ENCODE assay signal across 21 cellular contexts in the genomic region with DNA sequence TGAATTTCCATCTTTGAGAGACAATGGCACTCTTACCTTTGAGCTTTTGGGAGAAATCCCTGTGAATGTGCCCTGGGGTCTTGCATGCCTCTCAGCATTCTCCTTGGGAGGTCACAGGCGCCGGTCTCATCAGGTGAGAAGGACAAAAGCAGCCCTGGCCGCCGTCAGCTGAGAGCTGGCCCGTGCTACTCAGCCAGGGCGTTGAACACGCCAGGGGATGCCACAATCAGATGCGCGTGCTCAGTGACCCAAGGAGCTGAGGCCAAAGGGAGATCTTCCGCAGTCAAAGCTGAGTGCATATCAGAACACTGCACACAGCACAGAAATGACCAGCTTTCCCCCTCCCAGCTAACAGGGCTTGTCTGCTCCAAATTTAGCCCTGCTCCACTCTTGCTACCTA.
DNase-seq lines count a peak whose midpoint lies in the region; ATAC-seq, FAIRE-seq and TF ChIP-seq lines count a peak whose summit lies in the region.
"Had no signal": no experiment of that assay in that cellular context is flagged by ENCODE, and none has a peak within 500 bp of the region (broad histone marks: within the 10 kb centered on the region; RNA-seq: fewer than 3 reads in every experiment).

No MANE protein-coding gene starts in this region.

- no peak overlapping the region for H4K91ac ChIP-seq in H1 (replicated peaks; ENCODE audit: insufficient read length, low read length)

- POLR2A ChIA-PET in H1 (lab: Charles Lee; ENCODE audit: partially characterized antibody): no interaction called here

- no peak overlapping the region for H4K8ac ChIP-seq in H1 (ENCODE audit: extremely low read depth, insufficient read depth, low read length)

- H4K5ac ChIP-seq in H1 (ENCODE audit: insufficient read length, low read depth, low read length): no peak overlapping the region

- H3K14ac ChIP-seq in H1 (ENCODE audit: insufficient read length): no peak overlapping the region

- no peak for TF ChIP-seq RAD21 in H1 (IDR thresholded peaks at IDR 0.05 in 1 of 2, conservative IDR thresholded peaks at IDR 0.05 in 1 of 2; ENCODE audit: low read depth in 2 of 2, low read length in 2 of 2)

- no peaks in the 10 kb centered on the region for H3K27me3 ChIP-seq in H1 (replicated peaks in 1 of 4; ENCODE audit: control insufficient read depth in 3 of 4, extremely low read depth in 1 of 4, insufficient read depth in 3 of 4, low read length in 3 of 4)
- H3K27me3 ChIP-seq in tibial artery: no peaks in the 10 kb centered on the region
- H3K27me3 ChIP-seq: BLaER1 had no signal

- H2BK5ac ChIP-seq in H1 (ENCODE audit: low read depth, low read length): no peak overlapping the region

- H2BK20ac ChIP-seq in H1 (ENCODE audit: low read length): no peak overlapping the region

- no peaks in the 10 kb centered on the region for H3K79me2 ChIP-seq in H1 (ENCODE audit: control insufficient read depth in 1 of 2, insufficient read depth in 2 of 2, low read length in 2 of 2)

- 0 out of 2 replicates have a peak overlapping the region, but pooled peaks have one; percentile 22 for H2AFZ ChIP-seq in H1 (ENCODE audit: low read length)

- H3K27ac Mint-ChIP-seq in stimulated activated effector memory CD8-positive, alpha-beta T cell treated with anti-CD3 and anti-CD28 coated beads, Interleukin-12 subunit alpha, Interleukin-12 subunit beta, amount 100 ng/mL, for 72 hours: no peak overlapping the region
- H3K27ac Mint-ChIP-seq: B cell; CD4-positive, CD25-positive, alpha-beta regulatory T cell; CD8-positive, alpha-beta T cell; H9 had no signal

- no peaks in the 10 kb centered on the region for H3K9me3 Mint-ChIP-seq in stimulated activated effector memory CD8-positive, alpha-beta T cell treated with anti-CD3 and anti-CD28 coated beads, Interleukin-12 subunit alpha, Interleukin-12 subunit beta, amount 100 ng/mL, for 72 hours
- H3K9me3 Mint-ChIP-seq: CD4-positive, CD25-positive, alpha-beta regulatory T cell; CD8-positive, alpha-beta T cell; H9 had no signal

- H3K4me3 ChIP-seq in H1 (ENCODE audit: extremely low read depth in 1 of 4, insufficient read depth in 2 of 4, low read depth in 3 of 4, low read length in 4 of 4): no peak overlapping the region
- H3K4me3 ChIP-seq in tibial artery: no peak overlapping the region
- H3K4me3 ChIP-seq: BLaER1 had no signal

- H3K4me2 ChIP-seq in H1 (ENCODE audit: insufficient read depth in 1 of 2, low read depth in 2 of 2, low read length in 2 of 2): no peak overlapping the region
- H3K4me2 ChIP-seq: BLaER1 had no signal

- TF ChIP-seq CTCF in H1 (IDR thresholded peaks at IDR 0.05; ENCODE audit: control extremely low read depth in 1 of 3, insufficient read depth in 1 of 3, low read depth in 1 of 3, low read length in 3 of 3) (no peak), tibial artery (IDR thresholded peaks at IDR 0.05) (no peak)

- H2BK12ac ChIP-seq in H1 (ENCODE audit: low read depth, low read length): no peak overlapping the region

- no peaks in the 10 kb centered on the region for H3K4me1 Mint-ChIP-seq in stimulated activated effector memory CD8-positive, alpha-beta T cell treated with anti-CD3 and anti-CD28 coated beads, Interleukin-12 subunit alpha, Interleukin-12 subunit beta, amount 100 ng/mL, for 72 hours
- H3K4me1 Mint-ChIP-seq: B cell; CD4-positive, CD25-positive, alpha-beta regulatory T cell had no signal

- DNase-seq in NCI-H146 (lab: John Stamatoyannopoulos, UW) (peak; percentile 15), NCI-H146 treated with DMSO at 0.1 percent for 48 hours (lab: John Stamatoyannopoulos, UW; ENCODE audit: unreplicated experiment) (no peak), H1 (ENCODE audit: low read depth in 1 of 2, low spot score in 2 of 2) (no peak), tibial artery (no peak), pons (ENCODE audit: low spot score) (no peak)
- DNase-seq in stimulated activated effector memory CD8-positive, alpha-beta T cell treated with anti-CD3 and anti-CD28 coated beads, Interleukin-12 subunit alpha, Interleukin-12 subunit beta, amount 100 ng/mL, for 72 hours (ENCODE audit: low spot score in 2 of 2): no peak
- DNase-seq: Caco-2; CD4-positive, CD25-positive, alpha-beta regulatory T cell; CD8-positive, alpha-beta T cell; DMS153; DND-41; H9 had no signal

- no peaks in the 10 kb centered on the region for H3K36me3 Mint-ChIP-seq in stimulated activated effector memory CD8-positive, alpha-beta T cell treated with anti-CD3 and anti-CD28 coated beads, Interleukin-12 subunit alpha, Interleukin-12 subunit beta, amount 100 ng/mL, for 72 hours
- H3K36me3 Mint-ChIP-seq: CD4-positive, CD25-positive, alpha-beta regulatory T cell; CD8-positive, alpha-beta T cell had no signal

- H3K56ac ChIP-seq in H1 (replicated peaks; ENCODE audit: insufficient read length, low read depth, low read length): no peak overlapping the region

- no peak overlapping the region for H3K4me3 Mint-ChIP-seq in stimulated activated effector memory CD8-positive, alpha-beta T cell treated with anti-CD3 and anti-CD28 coated beads, Interleukin-12 subunit alpha, Interleukin-12 subunit beta, amount 100 ng/mL, for 72 hours
- H3K4me3 Mint-ChIP-seq: B cell; CD4-positive, CD25-positive, alpha-beta regulatory T cell; CD8-positive, alpha-beta T cell; H9 had no signal

- 98% methylated on average over 10 of the region's 10 CpGs; no CpG with 5 or more reads in 1 of the 2 experiments for WGBS in H1 (ENCODE audit: extremely low coverage in 1 of 2, insufficient coverage in 1 of 2, insufficient read length in 1 of 2, insufficient replicate concordance in 2 of 2, low coverage in 1 of 2, low lambda C conversion rate in 2 of 2, missing lambda C conversion rate in 1 of 2), 2 experiments

- TF ChIP-seq POLR2A in H1 (IDR thresholded peaks at IDR 0.05; ENCODE audit: control extremely low read depth in 1 of 2, low read depth in 2 of 2, low read length in 2 of 2): no peak

- no peak overlapping the region for H3K27ac ChIP-seq in H1 (ENCODE audit: low read depth, low read length)
- H3K27ac ChIP-seq in tibial artery: no peak overlapping the region
- H3K27ac ChIP-seq: 22Rv1, BLaER1, C4-2B had no signal

- H3K4ac ChIP-seq in H1 (replicated peaks; ENCODE audit: insufficient read length, low read depth, low read length): no peak overlapping the region

- H3K23ac ChIP-seq in H1 (ENCODE audit: insufficient read length): no peak overlapping the region

- no peaks in the 10 kb centered on the region for H3K36me3 ChIP-seq in H1 (ENCODE audit: control insufficient read depth in 2 of 4, insufficient read depth in 4 of 4, low read length in 3 of 4)
- H3K36me3 ChIP-seq in tibial artery: no peaks in the 10 kb centered on the region
- H3K36me3 ChIP-seq: BLaER1 had no signal

- FAIRE-seq in H1 (lab: Jason Lieb, UNC): no peak
- FAIRE-seq: A204.1, G401.6, GM12892 had no signal

- no peaks in the 10 kb centered on the region for H3K79me1 ChIP-seq in H1 (ENCODE audit: low read depth, low read length)

- intact Hi-C loops in tibial artery (cut with DNase I; ENCODE audit: low total_unique reads): no loop called here

- no peaks in the 10 kb centered on the region for H3K4me1 ChIP-seq in H1 (replicated peaks in 1 of 4; ENCODE audit: control insufficient read depth in 3 of 4, insufficient read depth in 4 of 4, low read length in 3 of 4)
- H3K4me1 ChIP-seq in tibial artery: no peaks in the 10 kb centered on the region
- H3K4me1 ChIP-seq: BLaER1, Caco-2 had no signal

- H2BK15ac ChIP-seq in H1 (ENCODE audit: low read length): no peak overlapping the region

- H4K20me1 ChIP-seq in H1 (replicated peaks in 1 of 2; ENCODE audit: control insufficient read depth in 1 of 2, insufficient read depth in 2 of 2, low read length in 2 of 2): no peaks in the 10 kb centered on the region
- H4K20me1 ChIP-seq: BLaER1 had no signal

- no peak overlapping the region for H3K18ac ChIP-seq in H1 (ENCODE audit: extremely low read depth, low read length)

- CTCF ChIA-PET in H1 (lab: Charles Lee; ENCODE audit: partially characterized antibody): interaction anchor here (1.0 kb wide), 1 partner anchor 203 kb away, joined by 3 read pairs; no protein-coding TSS in a partner anchor

- no peak for TF ChIP-seq EP300 in H1 (IDR thresholded peaks at IDR 0.05; ENCODE audit: borderline replicate concordance in 1 of 2, low read depth in 2 of 2, low read length in 2 of 2)

- no peak overlapping the region for H2BK120ac ChIP-seq in H1 (replicated peaks; ENCODE audit: low read depth, low read length)

- H3K9ac ChIP-seq in H1 (replicated peaks in 1 of 4; ENCODE audit: extremely low read depth in 1 of 4, low read depth in 3 of 4, low read length in 3 of 4): no peak overlapping the region
- H3K9ac ChIP-seq: BLaER1 had no signal

- peaks cover 0 to 2% of the 10 kb centered on the region in 2 experiments; a peak in 1 of 4 replicates for H3K9me3 ChIP-seq in H1 (ENCODE audit: insufficient read depth in 2 of 2, low read depth in 1 of 2, low read length in 1 of 2)
- peaks cover 0 to 19% (median 3%) of the 10 kb centered on the region in 3 donors for H3K9me3 ChIP-seq in tibial artery
- H3K9me3 ChIP-seq: BLaER1, Caco-2 had no signal

- no peak overlapping the region for H2AK5ac ChIP-seq in H1 (ENCODE audit: low read depth, low read length)

- peak; percentile 16 for ATAC-seq in stimulated activated effector memory CD8-positive, alpha-beta T cell treated with anti-CD3 and anti-CD28 coated beads, Interleukin-12 subunit alpha, Interleukin-12 subunit beta, amount 100 ng/mL, for 72 hours
- ATAC-seq in HG02981 (IDR thresholded peaks at IDR 0.05; ENCODE audit: unreplicated experiment): no peak
- ATAC-seq: CD8-positive, alpha-beta T cell; HCT116 had no signal

- no peaks in the 10 kb centered on the region for H3K23me2 ChIP-seq in H1 (ENCODE audit: low read depth, low read length)

TF ChIP-seq in H1, 55 proteins besides CTCF, POLR2A, EP300 and RAD21 (continues in another document):
- TF ChIP-seq RXRA (IDR thresholded peaks at IDR 0.05; ENCODE audit: insufficient read depth, low read depth, low read length): no peak
- no peak for TF ChIP-seq ASH2L (IDR thresholded peaks at IDR 0.05; ENCODE audit: low read length)
- TF ChIP-seq CHD2 (IDR thresholded peaks at IDR 0.05; ENCODE audit: low read length): no peak
- TF ChIP-seq YY1 (IDR thresholded peaks at IDR 0.05; ENCODE audit: low read depth, low read length): no peak
- no peak for TF ChIP-seq SUZ12 (IDR thresholded peaks at IDR 0.05; ENCODE audit: low read length)
